Comparison of ENCODE assay signal across 15 cellular contexts in genomic region chr6:138527376-138528092, GRCh38. TPM values are rescaled to one million over a fixed set of nuclear protein-coding genes. Genes with fewer than 3 reads are reported as not detected.
DNase-seq lines count a peak whose midpoint lies in the region; ATAC-seq, FAIRE-seq and TF ChIP-seq lines count a peak whose summit lies in the region.
"Had no signal": no experiment of that assay in that cellular context is flagged by ENCODE, and none has a peak within 500 bp of the region (broad histone marks: within the 10 kb centered on the region; RNA-seq: fewer than 3 reads in every experiment).

No MANE protein-coding gene starts in this region.

- H3K9ac ChIP-seq in endodermal cell (ENCODE audit: extremely low read depth, low read length, poor library complexity, severe bottlenecking) (no peak overlapping the region), smooth muscle cell (ENCODE audit: low read depth) (no peak overlapping the region)
- H3K9ac ChIP-seq: BLaER1 had no signal

- H3K79me2 ChIP-seq in smooth muscle cell (ENCODE audit: low read depth), result peaks cover 9% of the 10 kb centered on the region

- no peak overlapping the region for H3K4me3 ChIP-seq in endodermal cell (ENCODE audit: low read length)
- H3K4me3 ChIP-seq in right lobe of liver, result no peak overlapping the region
- peak overlapping the region; percentile 39 for H3K4me3 ChIP-seq in smooth muscle cell
- no peak overlapping the region for H3K4me3 ChIP-seq in small intestine (ENCODE audit: low read depth in 1 of 2, low read length in 2 of 2)
- H3K4me3 ChIP-seq: BLaER1, gastrocnemius medialis, thyroid gland had no signal

- no peak for TF ChIP-seq CTCF in endodermal cell (conservative IDR thresholded peaks at IDR 0.05)
- no peak for TF ChIP-seq CTCF in right lobe of liver (IDR thresholded peaks at IDR 0.05)
- TF ChIP-seq CTCF in smooth muscle cell (IDR thresholded peaks at IDR 0.05; ENCODE audit: borderline replicate concordance, insufficient read depth, poor library complexity, severe bottlenecking), result no peak

- peaks cover 34% of the 10 kb centered on the region for H3K4me1 Mint-ChIP-seq in endodermal cell
- no peaks in the 10 kb centered on the region for H3K4me1 Mint-ChIP-seq in activated T-helper 2 cell treated with anti-CD3 and anti-CD28 coated beads, Interferon-gamma antibody, Interleukin-2, Interleukin-4, amounts not matched to agents 10 μg/mL and 5 μg/mL and 100 μg/mL, durations not matched to agents 14 hours and 24 hours and 36 hours (ENCODE audit: low read depth)

- TF ChIP-seq POLR2A in right lobe of liver (IDR thresholded peaks at IDR 0.05), result no peak

- whole genome bisulfite sequencing in endodermal cell (ENCODE audit: insufficient coverage in 1 of 2, insufficient read length in 1 of 2), 2 experiments, result 39 to 53% methylated on average over 4 to 8 of the region's 8 CpGs
- 75% methylated on average over 7 of the region's 8 CpGs for WGBS in right lobe of liver (ENCODE audit: insufficient coverage, low coverage, low lambda C conversion rate, missing lambda C conversion rate)
- 21% methylated on average over 8 of the region's 8 CpGs for WGBS in smooth muscle cell (ENCODE audit: low lambda C conversion rate)
- 69 to 78% (median 75%) methylated on average over 8 of the region's 8 CpGs for WGBS in small intestine, 3 donors

- H3K27me3 ChIP-seq in endodermal cell (ENCODE audit: control insufficient read depth, insufficient read depth, low read length, poor library complexity, severe bottlenecking) (no peaks in the 10 kb centered on the region), right lobe of liver (no peaks in the 10 kb centered on the region), smooth muscle cell (ENCODE audit: low read depth) (no peaks in the 10 kb centered on the region), small intestine (ENCODE audit: control insufficient read depth in 2 of 2, insufficient read depth in 2 of 2, low read length in 2 of 2) (no peaks in the 10 kb centered on the region)
- H3K27me3 ChIP-seq: BLaER1, gastrocnemius medialis, thyroid gland had no signal

- peak overlapping the region; percentile 78 for H2AFZ ChIP-seq in smooth muscle cell (ENCODE audit: low read depth)

- H4K20me1 ChIP-seq in smooth muscle cell (ENCODE audit: low read depth), result peaks cover 17% of the 10 kb centered on the region
- H4K20me1 ChIP-seq: BLaER1 had no signal

- H3K9me3 ChIP-seq in endodermal cell (ENCODE audit: control insufficient read depth, low read length) (peaks cover 9% of the 10 kb centered on the region), right lobe of liver (no peaks in the 10 kb centered on the region), smooth muscle cell (replicated peaks; ENCODE audit: low read depth) (no peaks in the 10 kb centered on the region), small intestine (ENCODE audit: control insufficient read depth, low read depth) (no peaks in the 10 kb centered on the region)
- H3K9me3 ChIP-seq: BLaER1, gastrocnemius medialis, thyroid gland had no signal

- peak overlapping the region; percentile 3 for H3K4me3 Mint-ChIP-seq in endodermal cell
- no peak overlapping the region for H3K4me3 Mint-ChIP-seq in activated T-helper 2 cell treated with anti-CD3 and anti-CD28 coated beads, Interferon-gamma antibody, Interleukin-2, Interleukin-4, amounts not matched to agents 10 μg/mL and 5 μg/mL and 100 μg/mL, durations not matched to agents 14 hours and 24 hours and 36 hours (ENCODE audit: low read depth)
- H3K4me3 Mint-ChIP-seq: activated T-cell treated with anti-CD3 and anti-CD28 coated beads, Interleukin-2, amount 50 U/mL, for 72 hours had no signal

- intact Hi-C loops in right lobe of liver (cut with DNase I), result no loop called here
- intact Hi-C loops in activated T-helper 2 cell treated with anti-CD3 and anti-CD28 coated beads, Interferon-gamma antibody, Interleukin-2, Interleukin-4, amounts not matched to agents 10 μg/mL and 5 μg/mL and 100 μg/mL, durations not matched to agents 14 hours and 24 hours and 36 hours (cut with micrococcal nuclease), result no loop called here

- no peak for FAIRE-seq in small intestine (lab: Jason Lieb, UNC)
- FAIRE-seq: HTR-8/SVneo had no signal

- no peak overlapping the region for H3K27ac Mint-ChIP-seq in endodermal cell
- no peak overlapping the region for H3K27ac Mint-ChIP-seq in activated T-helper 2 cell treated with anti-CD3 and anti-CD28 coated beads, Interferon-gamma antibody, Interleukin-2, Interleukin-4, amounts not matched to agents 10 μg/mL and 5 μg/mL and 100 μg/mL, durations not matched to agents 14 hours and 24 hours and 36 hours
- H3K27ac Mint-ChIP-seq: activated T-cell treated with anti-CD3 and anti-CD28 coated beads, Interleukin-2, amount 50 U/mL, for 72 hours had no signal

- peaks cover 10% of the 10 kb centered on the region for H3F3A ChIP-seq in smooth muscle cell (ENCODE audit: low read depth)

- ATAC-seq in right lobe of liver, result no peak
- ATAC-seq: activated T-cell treated with anti-CD3 and anti-CD28 coated beads, Interleukin-2, amount 50 U/mL, for 72 hours; gastrocnemius medialis; Panc1 had no signal

- H3K4me2 ChIP-seq in smooth muscle cell, result peak overlapping the region; percentile 78
- H3K4me2 ChIP-seq: BLaER1 had no signal

- H3K36me3 ChIP-seq in endodermal cell (ENCODE audit: control insufficient read depth, insufficient read depth, low read length), result no peaks in the 10 kb centered on the region
- H3K36me3 ChIP-seq in right lobe of liver, result no peaks in the 10 kb centered on the region
- no peaks in the 10 kb centered on the region for H3K36me3 ChIP-seq in smooth muscle cell (ENCODE audit: low read depth)
- no peaks in the 10 kb centered on the region for H3K36me3 ChIP-seq in small intestine (ENCODE audit: control insufficient read depth in 2 of 2, insufficient read depth in 2 of 2, low read length in 2 of 2)
- H3K36me3 ChIP-seq: gastrocnemius medialis, thyroid gland had no signal

- H3K36me3 Mint-ChIP-seq in endodermal cell (ENCODE audit: low read depth), result no peaks in the 10 kb centered on the region
- H3K36me3 Mint-ChIP-seq in activated T-helper 2 cell treated with anti-CD3 and anti-CD28 coated beads, Interferon-gamma antibody, Interleukin-2, Interleukin-4, amounts not matched to agents 10 μg/mL and 5 μg/mL and 100 μg/mL, durations not matched to agents 14 hours and 24 hours and 36 hours (ENCODE audit: low read depth), result no peaks in the 10 kb centered on the region

- peak; percentile 56 for DNase-seq in NCI-H526 treated with DMSO at 0.1 percent for 48 hours (lab: John Stamatoyannopoulos, UW)
- DNase-seq in endodermal cell, result no peak
- DNase-seq in right lobe of liver, result no peak
- no peak for DNase-seq in smooth muscle cell (lab: John Stamatoyannopoulos, UW; ENCODE audit: unreplicated experiment)
- DNase-seq in NCI-H146 treated with DMSO at 0.1 percent for 48 hours (lab: John Stamatoyannopoulos, UW; ENCODE audit: unreplicated experiment), result no peak
- no peak for DNase-seq in activated T-helper 2 cell treated with anti-CD3 and anti-CD28 coated beads, Interferon-gamma antibody, Interleukin-2, Interleukin-4, amounts not matched to agents 10 μg/mL and 5 μg/mL and 100 μg/mL, durations not matched to agents 14 hours and 24 hours and 36 hours (ENCODE audit: low spot score)
- no peak for DNase-seq in small intestine
- DNase-seq in activated effector memory CD4-positive, alpha-beta T cell treated with anti-CD3 and anti-CD28 coated beads, Interleukin-2, amount 50 U/mL, for 16 hours, result no peak
- DNase-seq: activated CD4-positive, alpha-beta T cell treated with anti-CD3 and anti-CD28 coated beads, Interleukin-2, amount 50 U/mL, for 4 hours; activated T-cell treated with anti-CD3 and anti-CD28 coated beads, Interleukin-2, amount 50 U/mL, for 72 hours; gastrocnemius medialis; thyroid gland had no signal

- H3K4me1 ChIP-seq in endodermal cell (ENCODE audit: control insufficient read depth, insufficient read depth, low read length), result peaks cover 18% of the 10 kb centered on the region
- peaks cover 0 to 11% (median 2%) of the 10 kb centered on the region in 4 donors for H3K4me1 ChIP-seq in right lobe of liver
- H3K4me1 ChIP-seq in smooth muscle cell (ENCODE audit: low read depth), result peaks cover 25% of the 10 kb centered on the region
- H3K4me1 ChIP-seq in small intestine (ENCODE audit: control insufficient read depth in 2 of 2, insufficient read depth in 1 of 2, low read depth in 1 of 2, low read length in 1 of 2), result no peaks in the 10 kb centered on the region
- H3K4me1 ChIP-seq: gastrocnemius medialis, thyroid gland had no signal

- no peaks in the 10 kb centered on the region for H3K27me3 Mint-ChIP-seq in endodermal cell (ENCODE audit: insufficient read depth)
- peaks cover 25% of the 10 kb centered on the region for H3K27me3 Mint-ChIP-seq in activated T-helper 2 cell treated with anti-CD3 and anti-CD28 coated beads, Interferon-gamma antibody, Interleukin-2, Interleukin-4, amounts not matched to agents 10 μg/mL and 5 μg/mL and 100 μg/mL, durations not matched to agents 14 hours and 24 hours and 36 hours (ENCODE audit: low read depth)

- peak overlapping the region; percentile 76 for H3K27ac ChIP-seq in endodermal cell (ENCODE audit: low read depth, low read length)
- H3K27ac ChIP-seq in right lobe of liver, result peak overlapping the region in 2 of 3 donors; percentile 28 to 38
- H3K27ac ChIP-seq in smooth muscle cell (ENCODE audit: low read depth), result peak overlapping the region; percentile 65
- H3K27ac ChIP-seq in small intestine (ENCODE audit: low read depth in 1 of 2, low read length in 1 of 2), result no peak overlapping the region
- H3K27ac ChIP-seq: BLaER1, gastrocnemius medialis, thyroid gland had no signal

- no peaks in the 10 kb centered on the region for H3K9me3 Mint-ChIP-seq in endodermal cell
- no peaks in the 10 kb centered on the region for H3K9me3 Mint-ChIP-seq in activated T-helper 2 cell treated with anti-CD3 and anti-CD28 coated beads, Interferon-gamma antibody, Interleukin-2, Interleukin-4, amounts not matched to agents 10 μg/mL and 5 μg/mL and 100 μg/mL, durations not matched to agents 14 hours and 24 hours and 36 hours
- H3K9me3 Mint-ChIP-seq: activated T-cell treated with anti-CD3 and anti-CD28 coated beads, Interleukin-2, amount 50 U/mL, for 72 hours had no signal

RNA-seq across cellular contexts. Expression of gene NHSL1, which starts 28.2 kb away (rescaled TPM):
- total RNA-seq in endodermal cell (10 to 100 TPM; 16.3 to 17.5 TPM), right lobe of liver (10 to 100 TPM; 19.8 to 54.2 (median 28.5) TPM), smooth muscle cell (6.6 and 9.0 TPM in 2 replicates)
- 37.8 TPM for polyA plus RNA-seq in endodermal cell (2013, experiment 1 of 2)
- 25.3 TPM for polyA plus RNA-seq in endodermal cell (2013, experiment 2 of 2)
- polyA plus RNA-seq in smooth muscle cell (7.2 and 13.3 TPM in 2 replicates), small intestine (10 to 100 TPM; 11.3 to 26.4 (median 21.3) TPM)
- total RNA-seq in activated T-helper 2 cell treated with anti-CD3 and anti-CD28 coated beads, Interferon-gamma antibody, Interleukin-2, Interleukin-4, amounts not matched to agents 10 μg/mL and 5 μg/mL and 100 μg/mL, durations not matched to agents 14 hours and 24 hours and 36 hours, result 1.5 and 2.4 TPM in 2 replicates

Comparison
In these comparisons a context has a peak if more than half of its experiments do, and no peak if none do; other contexts are left out.
1. H3K27ac ChIP-seq: peak in endodermal cell (single experiment), right lobe of liver (2 of 3) and smooth muscle cell (single experiment); none in small intestine (0 of 2).